ENCODE assay signal across 31 cellular contexts in genomic region chr7:31019509-31019908, GRCh38. TPM values are rescaled to one million over a fixed set of nuclear protein-coding genes. Genes with fewer than 3 reads are reported as not detected.
"Had no signal": no experiment of that assay in that cellular context is flagged by ENCODE, and none has a peak within 500 bp of the region (broad histone marks: within the 10 kb centered on the region; RNA-seq: fewer than 3 reads in every experiment).

No MANE protein-coding gene starts in this region.

- FAIRE-seq: endothelial cell of umbilical vein had no signal

- H3K36me3 ChIP-seq: gastroesophageal sphincter, ovary, suprapubic skin, tibial nerve, WERI-Rb-1 had no signal

- H3K36me3 Mint-ChIP-seq: mesothelial cell of epicardium; naive B cell; stimulated activated memory B cell treated with anti-CD40 and anti-IgM and Interleukin-4, amounts not matched to agents 10 μg/mL and 1 μg/mL and 100 μg/mL, for 72 hours had no signal

- H3K9me3 ChIP-seq: gastroesophageal sphincter, ovary, suprapubic skin, tibial nerve had no signal

- H3K9me3 Mint-ChIP-seq: mesothelial cell of epicardium; nephron progenitor cell; stimulated activated memory B cell treated with anti-CD40 and anti-IgM and Interleukin-4, amounts not matched to agents 10 μg/mL and 1 μg/mL and 100 μg/mL, for 72 hours had no signal

- H3K27me3 Mint-ChIP-seq: activated CD4-positive, alpha-beta memory T cell treated with anti-CD3 and anti-CD28 coated beads, Interleukin-2, amount 10 ng/mL, durations not matched to agents 7 days and 5 days; activated CD4-positive, alpha-beta T cell treated with anti-CD3 and anti-CD28 coated beads, Interleukin-2, amount 10 ng/mL, durations not matched to agents 24 days and 14 days had no signal

- H3K4me1 Mint-ChIP-seq: mesothelial cell of epicardium; naive B cell; stimulated activated memory B cell treated with anti-CD40 and anti-IgM and Interleukin-4, amounts not matched to agents 10 μg/mL and 1 μg/mL and 100 μg/mL, for 72 hours had no signal

- H3K27ac ChIP-seq: gastroesophageal sphincter, hepatocyte, ovary, skin epidermis, suprapubic skin, tibial nerve, WERI-Rb-1 had no signal

- H3K27me3 ChIP-seq: hepatocyte, ovary, suprapubic skin, tibial nerve had no signal

- H3K79me2 ChIP-seq: hepatocyte had no signal

- H3K27ac Mint-ChIP-seq: activated CD4-positive, alpha-beta memory T cell treated with anti-CD3 and anti-CD28 coated beads, Interleukin-2, amount 10 ng/mL, durations not matched to agents 7 days and 5 days; activated CD4-positive, alpha-beta T cell treated with anti-CD3 and anti-CD28 coated beads, Interleukin-2, amount 10 ng/mL, durations not matched to agents 24 days and 14 days; mesothelial cell of epicardium; naive B cell; nephron progenitor cell; progenitor cell of endocrine pancreas; stimulated activated memory B cell treated with anti-CD40 and anti-IgM and Interleukin-4, amounts not matched to agents 10 μg/mL and 1 μg/mL and 100 μg/mL, for 72 hours had no signal

- ATAC-seq: activated CD4-positive, CD25-positive, alpha-beta regulatory T cell treated with anti-CD3 and anti-CD28 coated beads, Interleukin-2, amount 50 U/mL, for 24 hours; gastroesophageal sphincter; left colon; sciatic nerve; stimulated activated memory B cell treated with anti-CD40 and anti-IgM and Interleukin-4, amounts not matched to agents 10 μg/mL and 1 μg/mL and 100 μg/mL, for 72 hours had no signal

- H3K4me3 Mint-ChIP-seq: activated CD4-positive, alpha-beta memory T cell treated with anti-CD3 and anti-CD28 coated beads, Interleukin-2, amount 10 ng/mL, durations not matched to agents 7 days and 5 days; activated CD4-positive, alpha-beta T cell treated with anti-CD3 and anti-CD28 coated beads, Interleukin-2, amount 10 ng/mL, durations not matched to agents 24 days and 14 days; activated naive CD4-positive, alpha-beta T cell treated with anti-CD3 and anti-CD28 coated beads, Interleukin-2, amount 10 ng/mL, durations not matched to agents 7 days and 5 days; mesothelial cell of epicardium; naive B cell; nephron progenitor cell; stimulated activated memory B cell treated with anti-CD40 and anti-IgM and Interleukin-4, amounts not matched to agents 10 μg/mL and 1 μg/mL and 100 μg/mL, for 72 hours had no signal

- DNase-seq: activated CD4-positive, alpha-beta memory T cell treated with anti-CD3 and anti-CD28 coated beads, Interleukin-2, amount 10 ng/mL, durations not matched to agents 7 days and 5 days; activated CD4-positive, alpha-beta T cell treated with anti-CD3 and anti-CD28 coated beads, Interleukin-2, amount 10 ng/mL, durations not matched to agents 24 days and 14 days; activated gamma-delta T cell; activated naive CD4-positive, alpha-beta T cell treated with anti-CD3 and anti-CD28 coated beads, Interleukin-2, amount 10 ng/mL, durations not matched to agents 7 days and 5 days; amygdala; caudate nucleus; left colon; naive B cell; nephron progenitor cell; ovary; stimulated activated CD4-positive, alpha-beta T cell treated with anti-CD3 and anti-CD28 coated beads, Interleukin-4, amount 100 ng/mL, for 24 hours; T-helper 9 cell; WERI-Rb-1 had no signal

- H2AFZ ChIP-seq: hepatocyte had no signal

- H3K4me2 ChIP-seq: hepatocyte had no signal

- H3K4me3 ChIP-seq: gastroesophageal sphincter, hepatocyte, ovary, skin epidermis, suprapubic skin, tibial nerve had no signal

- H3K4me1 ChIP-seq: suprapubic skin, tibial nerve had no signal

RNA-seq across cellular contexts. Expression of gene ADCYAP1R1, which starts 32.6 kb away (rescaled TPM):
- total RNA-seq: activated CD4-positive, alpha-beta memory T cell treated with anti-CD3 and anti-CD28 coated beads, Interleukin-2, amount 10 ng/mL, durations not matched to agents 7 days and 5 days; activated CD4-positive, alpha-beta T cell treated with anti-CD3 and anti-CD28 coated beads, Interleukin-2, amount 10 ng/mL, durations not matched to agents 24 days and 14 days; endothelial cell of umbilical vein; fibroblast of lung; fibroblast of villous mesenchyme; progenitor cell of endocrine pancreas; renal cortical epithelial cell; T-helper 1 cell treated with Interleukin-12 subunit alpha and Interleukin-12 subunit beta and Interleukin-4 antibody, amounts not matched to agents 30 ng/mL and 1 ng/mL, for 36 hours had no signal
- polyA plus RNA-seq: fibroblast of lung, hepatocyte, keratinocyte had no signal

RNA-seq across cellular contexts. Expression of gene GHRHR, which starts 55.8 kb away (rescaled TPM):
- total RNA-seq: activated CD4-positive, alpha-beta memory T cell treated with anti-CD3 and anti-CD28 coated beads, Interleukin-2, amount 10 ng/mL, durations not matched to agents 7 days and 5 days; activated CD4-positive, alpha-beta T cell treated with anti-CD3 and anti-CD28 coated beads, Interleukin-2, amount 10 ng/mL, durations not matched to agents 24 days and 14 days; endothelial cell of umbilical vein; fibroblast of lung; fibroblast of villous mesenchyme; gastroesophageal sphincter; left colon; mesothelial cell of epicardium; ovary; progenitor cell of endocrine pancreas; renal cortical epithelial cell; T-helper 1 cell treated with Interleukin-12 subunit alpha and Interleukin-12 subunit beta and Interleukin-4 antibody, amounts not matched to agents 30 ng/mL and 1 ng/mL, for 36 hours; tibial nerve; urinary bladder had no signal
- polyA plus RNA-seq: endothelial cell of umbilical vein, esophagus, fibroblast of lung, hepatocyte, keratinocyte, ovary, urinary bladder had no signal
